Comparison of ENCODE assay signal across 1 cellular context in the genomic region with DNA sequence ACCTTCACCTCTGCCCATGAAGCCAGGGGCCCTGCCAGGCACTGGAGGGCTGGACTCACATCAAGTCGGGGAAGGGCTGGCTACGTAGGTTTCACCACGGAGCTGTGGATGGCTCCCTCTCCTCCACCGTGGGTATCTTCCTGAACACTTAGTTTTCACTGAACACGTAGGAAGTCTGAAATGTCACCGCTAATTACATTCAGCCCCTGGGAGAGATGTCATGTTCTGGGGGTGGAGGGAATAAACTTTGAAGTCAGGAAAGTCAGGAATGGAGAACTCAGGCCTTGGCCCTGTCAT.
TF ChIP-seq lines count a peak whose summit lies in the region.

No MANE protein-coding gene starts in this region.

TF ChIP-seq in GM23338, 12 proteins besides CTCF, POLR2A, EP300 and RAD21 (continued from another document):
- TF ChIP-seq ETS1 (IDR thresholded peaks at IDR 0.05) = no peak
- no peak for TF ChIP-seq JUNB (IDR thresholded peaks at IDR 0.05; ENCODE audit: unreplicated experiment)
- no peak for TF ChIP-seq EZH2 (IDR thresholded peaks at IDR 0.05; ENCODE audit: low read depth, unreplicated experiment)
- TF ChIP-seq, protein P1, sequence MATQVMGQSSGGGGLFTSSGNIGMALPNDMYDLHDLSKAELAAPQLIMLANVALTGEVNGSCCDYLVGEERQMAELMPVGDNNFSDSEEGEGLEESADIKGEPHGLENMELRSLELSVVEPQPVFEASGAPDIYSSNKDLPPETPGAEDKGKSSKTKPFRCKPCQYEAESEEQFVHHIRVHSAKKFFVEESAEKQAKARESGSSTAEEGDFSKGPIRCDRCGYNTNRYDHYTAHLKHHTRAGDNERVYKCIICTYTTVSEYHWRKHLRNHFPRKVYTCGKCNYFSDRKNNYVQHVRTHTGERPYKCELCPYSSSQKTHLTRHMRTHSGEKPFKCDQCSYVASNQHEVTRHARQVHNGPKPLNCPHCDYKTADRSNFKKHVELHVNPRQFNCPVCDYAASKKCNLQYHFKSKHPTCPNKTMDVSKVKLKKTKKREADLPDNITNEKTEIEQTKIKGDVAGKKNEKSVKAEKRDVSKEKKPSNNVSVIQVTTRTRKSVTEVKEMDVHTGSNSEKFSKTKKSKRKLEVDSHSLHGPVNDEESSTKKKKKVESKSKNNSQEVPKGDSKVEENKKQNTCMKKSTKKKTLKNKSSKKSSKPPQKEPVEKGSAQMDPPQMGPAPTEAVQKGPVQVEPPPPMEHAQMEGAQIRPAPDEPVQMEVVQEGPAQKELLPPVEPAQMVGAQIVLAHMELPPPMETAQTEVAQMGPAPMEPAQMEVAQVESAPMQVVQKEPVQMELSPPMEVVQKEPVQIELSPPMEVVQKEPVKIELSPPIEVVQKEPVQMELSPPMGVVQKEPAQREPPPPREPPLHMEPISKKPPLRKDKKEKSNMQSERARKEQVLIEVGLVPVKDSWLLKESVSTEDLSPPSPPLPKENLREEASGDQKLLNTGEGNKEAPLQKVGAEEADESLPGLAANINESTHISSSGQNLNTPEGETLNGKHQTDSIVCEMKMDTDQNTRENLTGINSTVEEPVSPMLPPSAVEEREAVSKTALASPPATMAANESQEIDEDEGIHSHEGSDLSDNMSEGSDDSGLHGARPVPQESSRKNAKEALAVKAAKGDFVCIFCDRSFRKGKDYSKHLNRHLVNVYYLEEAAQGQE (IDR thresholded peaks at IDR 0.05; ENCODE audit: unreplicated experiment) = no peak
- TF ChIP-seq, protein P2, sequence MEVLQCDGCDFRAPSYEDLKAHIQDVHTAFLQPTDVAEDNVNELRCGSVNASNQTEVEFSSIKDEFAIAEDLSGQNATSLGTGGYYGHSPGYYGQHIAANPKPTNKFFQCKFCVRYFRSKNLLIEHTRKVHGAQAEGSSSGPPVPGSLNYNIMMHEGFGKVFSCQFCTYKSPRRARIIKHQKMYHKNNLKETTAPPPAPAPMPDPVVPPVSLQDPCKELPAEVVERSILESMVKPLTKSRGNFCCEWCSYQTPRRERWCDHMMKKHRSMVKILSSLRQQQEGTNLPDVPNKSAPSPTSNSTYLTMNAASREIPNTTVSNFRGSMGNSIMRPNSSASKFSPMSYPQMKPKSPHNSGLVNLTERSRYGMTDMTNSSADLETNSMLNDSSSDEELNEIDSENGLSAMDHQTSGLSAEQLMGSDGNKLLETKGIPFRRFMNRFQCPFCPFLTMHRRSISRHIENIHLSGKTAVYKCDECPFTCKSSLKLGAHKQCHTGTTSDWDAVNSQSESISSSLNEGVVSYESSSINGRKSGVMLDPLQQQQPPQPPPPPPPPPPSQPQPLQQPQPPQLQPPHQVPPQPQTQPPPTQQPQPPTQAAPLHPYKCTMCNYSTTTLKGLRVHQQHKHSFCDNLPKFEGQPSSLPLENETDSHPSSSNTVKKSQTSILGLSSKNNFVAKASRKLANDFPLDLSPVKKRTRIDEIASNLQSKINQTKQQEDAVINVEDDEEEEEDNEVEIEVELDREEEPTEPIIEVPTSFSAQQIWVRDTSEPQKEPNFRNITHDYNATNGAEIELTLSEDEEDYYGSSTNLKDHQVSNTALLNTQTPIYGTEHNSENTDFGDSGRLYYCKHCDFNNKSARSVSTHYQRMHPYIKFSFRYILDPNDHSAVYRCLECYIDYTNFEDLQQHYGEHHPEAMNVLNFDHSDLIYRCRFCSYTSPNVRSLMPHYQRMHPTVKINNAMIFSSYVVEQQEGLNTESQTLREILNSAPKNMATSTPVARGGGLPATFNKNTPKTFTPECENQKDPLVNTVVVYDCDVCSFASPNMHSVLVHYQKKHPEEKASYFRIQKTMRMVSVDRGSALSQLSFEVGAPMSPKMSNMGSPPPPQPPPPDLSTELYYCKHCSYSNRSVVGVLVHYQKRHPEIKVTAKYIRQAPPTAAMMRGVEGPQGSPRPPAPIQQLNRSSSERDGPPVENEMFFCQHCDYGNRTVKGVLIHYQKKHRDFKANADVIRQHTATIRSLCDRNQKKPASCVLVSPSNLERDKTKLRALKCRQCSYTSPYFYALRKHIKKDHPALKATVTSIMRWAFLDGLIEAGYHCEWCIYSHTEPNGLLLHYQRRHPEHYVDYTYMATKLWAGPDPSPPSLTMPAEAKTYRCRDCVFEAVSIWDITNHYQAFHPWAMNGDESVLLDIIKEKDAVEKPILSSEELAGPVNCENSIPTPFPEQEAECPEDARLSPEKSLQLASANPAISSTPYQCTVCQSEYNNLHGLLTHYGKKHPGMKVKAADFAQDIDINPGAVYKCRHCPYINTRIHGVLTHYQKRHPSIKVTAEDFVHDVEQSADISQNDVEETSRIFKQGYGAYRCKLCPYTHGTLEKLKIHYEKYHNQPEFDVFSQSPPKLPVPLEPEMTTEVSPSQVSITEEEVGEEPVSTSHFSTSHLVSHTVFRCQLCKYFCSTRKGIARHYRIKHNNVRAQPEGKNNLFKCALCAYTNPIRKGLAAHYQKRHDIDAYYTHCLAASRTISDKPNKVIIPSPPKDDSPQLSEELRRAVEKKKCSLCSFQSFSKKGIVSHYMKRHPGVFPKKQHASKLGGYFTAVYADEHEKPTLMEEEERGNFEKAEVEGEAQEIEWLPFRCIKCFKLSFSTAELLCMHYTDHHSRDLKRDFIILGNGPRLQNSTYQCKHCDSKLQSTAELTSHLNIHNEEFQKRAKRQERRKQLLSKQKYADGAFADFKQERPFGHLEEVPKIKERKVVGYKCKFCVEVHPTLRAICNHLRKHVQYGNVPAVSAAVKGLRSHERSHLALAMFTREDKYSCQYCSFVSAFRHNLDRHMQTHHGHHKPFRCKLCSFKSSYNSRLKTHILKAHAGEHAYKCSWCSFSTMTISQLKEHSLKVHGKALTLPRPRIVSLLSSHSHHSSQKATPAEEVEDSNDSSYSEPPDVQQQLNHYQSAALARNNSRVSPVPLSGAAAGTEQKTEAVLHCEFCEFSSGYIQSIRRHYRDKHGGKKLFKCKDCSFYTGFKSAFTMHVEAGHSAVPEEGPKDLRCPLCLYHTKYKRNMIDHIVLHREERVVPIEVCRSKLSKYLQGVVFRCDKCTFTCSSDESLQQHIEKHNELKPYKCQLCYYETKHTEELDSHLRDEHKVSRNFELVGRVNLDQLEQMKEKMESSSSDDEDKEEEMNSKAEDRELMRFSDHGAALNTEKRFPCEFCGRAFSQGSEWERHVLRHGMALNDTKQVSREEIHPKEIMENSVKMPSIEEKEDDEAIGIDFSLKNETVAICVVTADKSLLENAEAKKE (CRISPR knock-in tag; IDR thresholded peaks at IDR 0.05) = no peak
- TF ChIP-seq EZH2phosphoT487 (IDR thresholded peaks at IDR 0.05; ENCODE audit: unreplicated experiment) = no peak
- no peak for TF ChIP-seq STAT1 (IDR thresholded peaks at IDR 0.05; ENCODE audit: unreplicated experiment)
- TF ChIP-seq ZNF114 (CRISPR knock-in tag; IDR thresholded peaks at IDR 0.05) = no peak
- TF ChIP-seq CREB1 (CRISPR knock-in tag; IDR thresholded peaks at IDR 0.05; ENCODE audit: low read depth) = no peak
- TF ChIP-seq NANOG (IDR thresholded peaks at IDR 0.05; ENCODE audit: borderline replicate concordance) = no peak
- no peak for TF ChIP-seq POLR2AphosphoS5 (IDR thresholded peaks at IDR 0.05; ENCODE audit: low read depth)
